Comparison of ENCODE assay signal across 2 cellular contexts in the genomic region with DNA sequence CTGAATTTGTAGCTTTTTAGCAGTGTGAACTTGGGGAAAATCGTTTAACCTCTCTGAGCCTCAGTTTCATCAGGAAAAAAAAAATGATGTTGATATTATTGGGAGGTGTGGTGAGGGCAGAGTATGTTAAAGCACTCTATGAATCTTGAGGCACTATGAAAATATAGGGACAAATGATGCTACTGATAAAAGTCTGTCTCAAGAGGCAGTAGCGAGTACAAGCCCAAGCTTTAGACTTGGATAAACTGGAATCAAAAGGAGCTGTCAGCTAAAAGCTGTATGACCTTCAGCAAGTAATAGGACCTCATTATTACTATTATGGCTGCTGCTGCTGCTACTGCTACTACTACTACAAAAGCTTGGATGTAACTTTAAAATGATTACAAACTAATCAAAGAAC.
TF ChIP-seq lines count a peak whose summit lies in the region.

No MANE protein-coding gene starts in this region.

TF ChIP-seq in HCT116, 20 proteins besides CTCF, POLR2A, EP300 and RAD21:
- no peak for TF ChIP-seq POLR2AphosphoS5 (IDR thresholded peaks at IDR 0.05; ENCODE audit: low read depth, low read length)
- TF ChIP-seq ZBTB33 (IDR thresholded peaks at IDR 0.05; ENCODE audit: extremely low read depth, insufficient replicate concordance, low read length) = no peak
- no peak for TF ChIP-seq EZH2 (IDR thresholded peaks at IDR 0.05)
- no peak for TF ChIP-seq ATF3 (IDR thresholded peaks at IDR 0.05)

TF ChIP-seq in neural cell, 6 proteins besides CTCF, POLR2A, EP300 and RAD21:
- TF ChIP-seq POLR2AphosphoS5 (IDR thresholded peaks at IDR 0.05) (no peak), TAF1 (IDR thresholded peaks at IDR 0.05; ENCODE audit: low read depth) (no peak), MXI1 (conservative IDR thresholded peaks at IDR 0.05; ENCODE audit: poor library complexity, severe bottlenecking) (no peak), REST (IDR thresholded peaks at IDR 0.05; ENCODE audit: borderline replicate concordance) (no peak), EZH2 (IDR thresholded peaks at IDR 0.05; ENCODE audit: borderline replicate concordance, insufficient read depth, low read length, poor library complexity, severe bottlenecking) (no peak), SMC3 (conservative IDR thresholded peaks at IDR 0.05; ENCODE audit: poor library complexity) (no peak)
TF ChIP-seq in neural cell: peak in this region for 0.
